3 cellular contexts compared by ENCODE assay signal in genomic region chr22:39765029-39765428, GRCh38.
TF ChIP-seq lines count a peak whose summit lies in the region.

No MANE protein-coding gene starts in this region.

TF ChIP-seq in SK-N-SH, 30 proteins besides CTCF, POLR2A, EP300 and RAD21 (continued from another document):
- TF ChIP-seq FOXJ3 (CRISPR knock-in tag; IDR thresholded peaks at IDR 0.05) (no peak), USF1 (IDR thresholded peaks at IDR 0.05; ENCODE audit: borderline replicate concordance, low read depth) (no peak)

TF ChIP-seq in SK-N-SH treated with all-trans-retinoic acid at 6 μM for 48 hours, 23 proteins besides CTCF, POLR2A, EP300 and RAD21 (continued from another document):
- no peak for TF ChIP-seq CREB5 (CRISPR knock-in tag; IDR thresholded peaks at IDR 0.05; ENCODE audit: low read depth)
- no peak for TF ChIP-seq ZNF8 (CRISPR knock-in tag; IDR thresholded peaks at IDR 0.05)
- no peak for TF ChIP-seq ESRRG (CRISPR knock-in tag; IDR thresholded peaks at IDR 0.05)
- no peak for TF ChIP-seq GLIS3 (CRISPR knock-in tag; IDR thresholded peaks at IDR 0.05)
- no peak for TF ChIP-seq RARB (CRISPR knock-in tag; IDR thresholded peaks at IDR 0.05)
- TF ChIP-seq, protein P1, sequence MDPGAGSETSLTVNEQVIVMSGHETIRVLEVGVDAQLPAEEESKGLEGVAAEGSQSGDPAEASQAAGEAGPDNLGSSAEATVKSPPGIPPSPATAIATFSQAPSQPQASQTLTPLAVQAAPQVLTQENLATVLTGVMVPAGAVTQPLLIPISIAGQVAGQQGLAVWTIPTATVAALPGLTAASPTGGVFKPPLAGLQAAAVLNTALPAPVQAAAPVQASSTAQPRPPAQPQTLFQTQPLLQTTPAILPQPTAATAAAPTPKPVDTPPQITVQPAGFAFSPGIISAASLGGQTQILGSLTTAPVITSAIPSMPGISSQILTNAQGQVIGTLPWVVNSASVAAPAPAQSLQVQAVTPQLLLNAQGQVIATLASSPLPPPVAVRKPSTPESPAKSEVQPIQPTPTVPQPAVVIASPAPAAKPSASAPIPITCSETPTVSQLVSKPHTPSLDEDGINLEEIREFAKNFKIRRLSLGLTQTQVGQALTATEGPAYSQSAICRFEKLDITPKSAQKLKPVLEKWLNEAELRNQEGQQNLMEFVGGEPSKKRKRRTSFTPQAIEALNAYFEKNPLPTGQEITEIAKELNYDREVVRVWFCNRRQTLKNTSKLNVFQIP (CRISPR knock-in tag; IDR thresholded peaks at IDR 0.05; ENCODE audit: borderline replicate concordance, low read depth): no peak
- TF ChIP-seq, protein P2, sequence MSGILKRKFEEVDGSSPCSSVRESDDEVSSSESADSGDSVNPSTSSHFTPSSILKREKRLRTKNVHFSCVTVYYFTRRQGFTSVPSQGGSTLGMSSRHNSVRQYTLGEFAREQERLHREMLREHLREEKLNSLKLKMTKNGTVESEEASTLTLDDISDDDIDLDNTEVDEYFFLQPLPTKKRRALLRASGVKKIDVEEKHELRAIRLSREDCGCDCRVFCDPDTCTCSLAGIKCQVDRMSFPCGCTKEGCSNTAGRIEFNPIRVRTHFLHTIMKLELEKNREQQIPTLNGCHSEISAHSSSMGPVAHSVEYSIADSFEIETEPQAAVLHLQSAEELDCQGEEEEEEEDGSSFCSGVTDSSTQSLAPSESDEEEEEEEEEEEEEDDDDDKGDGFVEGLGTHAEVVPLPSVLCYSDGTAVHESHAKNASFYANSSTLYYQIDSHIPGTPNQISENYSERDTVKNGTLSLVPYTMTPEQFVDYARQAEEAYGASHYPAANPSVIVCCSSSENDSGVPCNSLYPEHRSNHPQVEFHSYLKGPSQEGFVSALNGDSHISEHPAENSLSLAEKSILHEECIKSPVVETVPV (CRISPR knock-in tag; IDR thresholded peaks at IDR 0.05): no peak
- no peak for TF ChIP-seq ZNF565 (CRISPR knock-in tag; conservative IDR thresholded peaks at IDR 0.05; ENCODE audit: low read depth)
- no peak for TF ChIP-seq ZNF70 (CRISPR knock-in tag; IDR thresholded peaks at IDR 0.05)
- no peak for TF ChIP-seq TOX (CRISPR knock-in tag; IDR thresholded peaks at IDR 0.05; ENCODE audit: borderline replicate concordance)
- no peak for TF ChIP-seq ARNTL (CRISPR knock-in tag; IDR thresholded peaks at IDR 0.05; ENCODE audit: borderline replicate concordance, low read depth)
- no peak for TF ChIP-seq ZFP3 (CRISPR knock-in tag; IDR thresholded peaks at IDR 0.05)
- no peak for TF ChIP-seq SNAI2 (CRISPR knock-in tag; IDR thresholded peaks at IDR 0.05)
- TF ChIP-seq TSHZ2 (CRISPR knock-in tag; IDR thresholded peaks at IDR 0.05): no peak
- TF ChIP-seq CSDC2 (CRISPR knock-in tag; IDR thresholded peaks at IDR 0.05): no peak

TF ChIP-seq in GM12878, 131 proteins besides CTCF, POLR2A, EP300 and RAD21 (continued from another document):
- TF ChIP-seq HDGF (IDR thresholded peaks at IDR 0.05) (no peak), RUNX3 (IDR thresholded peaks at IDR 0.05; ENCODE audit: low read length) (no peak), MEF2B (IDR thresholded peaks at IDR 0.05; ENCODE audit: partially characterized antibody, poor library complexity, severe bottlenecking) (no peak), CEBPB (IDR thresholded peaks at IDR 0.05; ENCODE audit: borderline replicate concordance in 1 of 2, low read depth in 2 of 2, low read length in 2 of 2) (no peak), NR2C1 (IDR thresholded peaks at IDR 0.05) (no peak), RAD51 (IDR thresholded peaks at IDR 0.05) (no peak), SPI1 (IDR thresholded peaks at IDR 0.05; ENCODE audit: borderline replicate concordance, insufficient read depth, low read depth, low read length) (no peak)
- TF ChIP-seq, protein P3, sequence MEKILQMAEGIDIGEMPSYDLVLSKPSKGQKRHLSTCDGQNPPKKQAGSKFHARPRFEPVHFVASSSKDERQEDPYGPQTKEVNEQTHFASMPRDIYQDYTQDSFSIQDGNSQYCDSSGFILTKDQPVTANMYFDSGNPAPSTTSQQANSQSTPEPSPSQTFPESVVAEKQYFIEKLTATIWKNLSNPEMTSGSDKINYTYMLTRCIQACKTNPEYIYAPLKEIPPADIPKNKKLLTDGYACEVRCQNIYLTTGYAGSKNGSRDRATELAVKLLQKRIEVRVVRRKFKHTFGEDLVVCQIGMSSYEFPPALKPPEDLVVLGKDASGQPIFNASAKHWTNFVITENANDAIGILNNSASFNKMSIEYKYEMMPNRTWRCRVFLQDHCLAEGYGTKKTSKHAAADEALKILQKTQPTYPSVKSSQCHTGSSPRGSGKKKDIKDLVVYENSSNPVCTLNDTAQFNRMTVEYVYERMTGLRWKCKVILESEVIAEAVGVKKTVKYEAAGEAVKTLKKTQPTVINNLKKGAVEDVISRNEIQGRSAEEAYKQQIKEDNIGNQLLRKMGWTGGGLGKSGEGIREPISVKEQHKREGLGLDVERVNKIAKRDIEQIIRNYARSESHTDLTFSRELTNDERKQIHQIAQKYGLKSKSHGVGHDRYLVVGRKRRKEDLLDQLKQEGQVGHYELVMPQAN (conservative IDR thresholded peaks at IDR 0.05): no peak
